Comparison of ENCODE assay signal across 8 cellular contexts in the genomic region with DNA sequence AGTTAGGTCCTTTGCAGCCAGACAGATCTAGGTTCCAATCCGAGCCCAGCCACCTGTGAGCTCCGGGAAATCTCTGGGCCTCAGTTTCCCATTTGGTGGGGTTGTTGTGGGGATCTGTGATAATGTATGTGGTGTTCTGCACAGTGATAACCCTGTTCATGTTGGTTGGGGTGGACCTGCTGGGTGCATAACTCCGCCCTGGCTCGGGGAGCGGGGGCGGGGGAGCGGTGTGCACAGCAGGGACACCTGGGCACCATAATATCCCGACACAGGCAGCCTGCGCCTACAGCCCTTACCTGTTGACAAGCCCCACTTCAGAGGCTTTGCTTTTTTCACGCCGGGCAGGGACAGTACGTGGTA. TPM values are rescaled to one million over a fixed set of nuclear protein-coding genes. Genes with fewer than 3 reads are reported as not detected.
DNase-seq lines count a peak whose midpoint lies in the region; ATAC-seq and TF ChIP-seq lines count a peak whose summit lies in the region.

No MANE protein-coding gene starts in this region.

- H2AFZ ChIP-seq in smooth muscle cell (ENCODE audit: low read depth) = peak overlapping the region; percentile 81

- H4K20me1 ChIP-seq in smooth muscle cell (ENCODE audit: low read depth) = no peaks in the 10 kb centered on the region

- H3K4me1 ChIP-seq in smooth muscle cell (ENCODE audit: low read depth) = peaks cover 12% of the 10 kb centered on the region

- H3F3A ChIP-seq in smooth muscle cell (ENCODE audit: low read depth) = no peaks in the 10 kb centered on the region

- no peak overlapping the region for H3K27ac ChIP-seq in smooth muscle cell (ENCODE audit: low read depth)

- no peaks in the 10 kb centered on the region for H3K79me2 ChIP-seq in smooth muscle cell (ENCODE audit: low read depth)

- no peaks in the 10 kb centered on the region for H3K9me3 Mint-ChIP-seq in T-cell

- intact Hi-C loops in left ventricle myocardium superior (cut with micrococcal nuclease) = no loop called here

- H3K36me3 Mint-ChIP-seq in T-cell = no peaks in the 10 kb centered on the region

- peaks cover 30 to 53% of the 10 kb centered on the region in 2 donors for H3K27me3 Mint-ChIP-seq in T-cell

- H3K4me3 ChIP-seq in smooth muscle cell = peak overlapping the region; percentile 49

- H3K27me3 ChIP-seq in smooth muscle cell (ENCODE audit: low read depth) = no peaks in the 10 kb centered on the region

- peaks cover 8 to 10% (median 9%) of the 10 kb centered on the region in 3 donors for H3K4me1 Mint-ChIP-seq in T-cell

- 56% methylated on average over 12 of the region's 12 CpGs for WGBS in smooth muscle cell (ENCODE audit: low lambda C conversion rate)

- CTCF ChIA-PET in T-cell (lab: Charles Lee) = interaction anchor here (0.6 to 1.2 kb wide), 9 partner anchors 11 to 1347 kb away, joined by 3 to 11 read pairs (median 4); no protein-coding TSS in a partner anchor

- no peak overlapping the region for H3K27ac Mint-ChIP-seq in T-cell

- POLR2A ChIA-PET in T-cell (lab: Charles Lee) = no interaction called here

- H3K9me3 ChIP-seq in smooth muscle cell (replicated peaks; ENCODE audit: low read depth) = no peaks in the 10 kb centered on the region

- no peak for TF ChIP-seq CTCF in smooth muscle cell (IDR thresholded peaks at IDR 0.05; ENCODE audit: borderline replicate concordance, insufficient read depth, poor library complexity, severe bottlenecking)

- peak overlapping the region; percentile 31 to 72 (median 43) for H3K4me3 Mint-ChIP-seq in T-cell

- no peak for ATAC-seq in T-cell (replicated peaks in 1 of 4)
- ATAC-seq in left ventricle myocardium superior = peak; percentile 37

- H3K4me2 ChIP-seq in smooth muscle cell = peak overlapping the region; percentile 91

- H3K36me3 ChIP-seq in smooth muscle cell (ENCODE audit: low read depth) = no peaks in the 10 kb centered on the region

- DNase-seq in NCI-H2227 (lab: John Stamatoyannopoulos, UW; ENCODE audit: unreplicated experiment) (peak; percentile 53), NCI-H2227 treated with DMSO at 0.1 percent for 48 hours (lab: John Stamatoyannopoulos, UW) (no peak), T-cell (no peak), left ventricle myocardium superior (no peak), smooth muscle cell (lab: John Stamatoyannopoulos, UW; ENCODE audit: unreplicated experiment) (no peak), OCI-M2 (lab: John Stamatoyannopoulos, UW; ENCODE audit: unreplicated experiment) (no peak), NCI-H128 (lab: John Stamatoyannopoulos, UW; ENCODE audit: unreplicated experiment) (no peak)
- no peak for DNase-seq in stimulated activated CD4-positive, alpha-beta T cell treated with anti-CD3 and anti-CD28 coated beads, Interleukin-4, amount 100 ng/mL, for 1 hour

- no peak overlapping the region for H3K9ac ChIP-seq in smooth muscle cell (ENCODE audit: low read depth)

RNA-seq across cellular contexts. Expression of gene ACOT11, which starts 48.0 kb away (rescaled TPM):
- 1 to 10 TPM in 2 of 5 donors, under 1 TPM in 3; 0.60 to 1.4 (median 0.93) TPM for total RNA-seq in T-cell
- 48.9 TPM for total RNA-seq in left ventricle myocardium superior
- total RNA-seq in smooth muscle cell = 4.8 TPM in 2 replicates
- polyA plus RNA-seq in smooth muscle cell = 1.6 and 8.8 TPM in 2 replicates
